Comparison of ENCODE assay signal across 15 cellular contexts in genomic region chr7:71563276-71563675, GRCh38.
DNase-seq lines count a peak whose midpoint lies in the region.
"Had no signal": no experiment of that assay in that cellular context is flagged by ENCODE, and none has a peak within 500 bp of the region (broad histone marks: within the 10 kb centered on the region; RNA-seq: fewer than 3 reads in every experiment).

No MANE protein-coding gene starts in this region.

- H3K27me3 Mint-ChIP-seq in activated naive CD4-positive, alpha-beta T cell treated with anti-CD3 and anti-CD28 coated beads, Interleukin-2, amount 10 ng/mL, durations not matched to agents 7 days and 5 days, result no peaks in the 10 kb centered on the region
- H3K27me3 Mint-ChIP-seq: B cell; CD4-positive, CD25-positive, alpha-beta regulatory T cell had no signal

- H3K9me3 Mint-ChIP-seq in activated naive CD4-positive, alpha-beta T cell treated with anti-CD3 and anti-CD28 coated beads, Interleukin-2, amount 10 ng/mL, durations not matched to agents 7 days and 5 days, result peaks cover 24% of the 10 kb centered on the region

- DNase-seq in NCI-H524 (lab: John Stamatoyannopoulos, UW) (peak; percentile 65 to 85), NCI-H524 treated with DMSO at 0.1 percent for 48 hours (lab: John Stamatoyannopoulos, UW) (no peak), NCI-H82 (lab: John Stamatoyannopoulos, UW) (peak; percentile 70), cerebellum (ENCODE audit: low spot score) (peak; percentile 40), NCI-H2107 (lab: John Stamatoyannopoulos, UW) (no peak)
- DNase-seq in activated naive CD4-positive, alpha-beta T cell treated with anti-CD3 and anti-CD28 coated beads, Interleukin-2, amount 10 ng/mL, durations not matched to agents 7 days and 5 days, result no peak
- DNase-seq: CD4-positive, CD25-positive, alpha-beta regulatory T cell; CD8-positive, alpha-beta memory T cell; COR-L47; DMS153; DMS79; GF-D8; GM23248; HCEC 1CT had no signal

- H3K4me1 Mint-ChIP-seq in activated naive CD4-positive, alpha-beta T cell treated with anti-CD3 and anti-CD28 coated beads, Interleukin-2, amount 10 ng/mL, durations not matched to agents 7 days and 5 days, result no peaks in the 10 kb centered on the region
- H3K4me1 Mint-ChIP-seq: B cell; CD4-positive, CD25-positive, alpha-beta regulatory T cell; CD8-positive, alpha-beta memory T cell had no signal

- CTCF ChIA-PET in activated naive CD4-positive, alpha-beta T cell treated with anti-CD3 and anti-CD28 coated beads, Interleukin-2, amount 10 ng/mL, durations not matched to agents 7 days and 5 days (lab: Charles Lee), result no interaction called here

- no peak overlapping the region for H3K4me3 Mint-ChIP-seq in activated naive CD4-positive, alpha-beta T cell treated with anti-CD3 and anti-CD28 coated beads, Interleukin-2, amount 10 ng/mL, durations not matched to agents 7 days and 5 days
- H3K4me3 Mint-ChIP-seq: B cell; CD4-positive, CD25-positive, alpha-beta regulatory T cell; CD8-positive, alpha-beta memory T cell had no signal

- no peaks in the 10 kb centered on the region for H3K36me3 Mint-ChIP-seq in activated naive CD4-positive, alpha-beta T cell treated with anti-CD3 and anti-CD28 coated beads, Interleukin-2, amount 10 ng/mL, durations not matched to agents 7 days and 5 days
- H3K36me3 Mint-ChIP-seq: CD4-positive, CD25-positive, alpha-beta regulatory T cell; CD8-positive, alpha-beta memory T cell had no signal

- no peak overlapping the region for H3K27ac Mint-ChIP-seq in activated naive CD4-positive, alpha-beta T cell treated with anti-CD3 and anti-CD28 coated beads, Interleukin-2, amount 10 ng/mL, durations not matched to agents 7 days and 5 days
- H3K27ac Mint-ChIP-seq: B cell; CD4-positive, CD25-positive, alpha-beta regulatory T cell; CD8-positive, alpha-beta memory T cell had no signal

Comparison
In these comparisons a context has a peak if more than half of its experiments do, and no peak if none do; other contexts are left out.
1. DNase-seq: peak in NCI-H524 (2 of 2), NCI-H82 (single experiment) and cerebellum (single experiment); none in NCI-H524 treated with DMSO at 0.1 percent for 48 hours (single experiment), activated naive CD4-positive, alpha-beta T cell treated with anti-CD3 and anti-CD28 coated beads, Interleukin-2, amount 10 ng/mL, durations not matched to agents 7 days and 5 days (single experiment) and NCI-H2107 (single experiment).